ENCODE assay signal across 9 cellular contexts in the genomic region with DNA sequence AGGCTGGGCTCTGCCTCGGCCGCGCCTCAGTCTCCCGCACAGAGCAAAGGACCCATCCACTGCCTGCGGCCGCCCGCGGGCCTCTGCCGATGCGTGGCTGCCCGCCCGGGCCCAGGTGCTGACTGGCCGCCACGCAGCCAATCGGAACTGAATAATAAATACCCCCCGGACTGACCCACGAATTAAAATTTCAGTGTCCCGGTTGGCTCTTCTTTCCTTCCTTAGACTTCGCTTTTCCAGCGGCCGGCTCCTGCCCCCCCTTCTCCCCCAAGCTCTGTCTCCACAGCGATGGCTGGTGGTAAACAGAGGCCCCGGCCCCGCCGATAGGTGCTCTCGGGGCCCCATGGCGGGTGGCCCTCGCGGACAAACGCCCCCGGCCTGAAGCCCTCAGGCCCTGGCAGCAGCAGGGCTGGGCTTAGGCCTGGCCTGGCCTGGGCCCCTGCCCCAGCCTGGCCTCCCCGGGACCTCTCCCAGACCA. TPM values are rescaled to one million over a fixed set of nuclear protein-coding genes. Genes with fewer than 3 reads are reported as not detected.
A peak's percentile ranks its signal among the peaks of the same experiment; 100 is the strongest.
DNase-seq lines count a peak whose midpoint lies in the region; ATAC-seq, FAIRE-seq and TF ChIP-seq lines count a peak whose summit lies in the region.
"Had no signal": no experiment of that assay in that cellular context is flagged by ENCODE, and none has a peak within 500 bp of the region (broad histone marks: within the 10 kb centered on the region; RNA-seq: fewer than 3 reads in every experiment).

No MANE protein-coding gene starts in this region.

- no peak overlapping the region for H2AFZ ChIP-seq in HepG2 (ENCODE audit: low read length)

- peaks cover 44% of the 10 kb centered on the region for H4K20me1 ChIP-seq in HepG2 (ENCODE audit: insufficient read depth, low read length)

- peak overlapping the region; percentile 68 to 84 for H3K4me3 ChIP-seq in right atrium auricular region
- H3K4me3 ChIP-seq in astrocyte of the spinal cord (ENCODE audit: low read depth, low read length) = peak overlapping the region; percentile 69
- peak overlapping the region; percentile 84 to 92 (median 91) for H3K4me3 ChIP-seq in HepG2 (replicated peaks in 1 of 3; ENCODE audit: insufficient read depth in 1 of 3, low read depth in 2 of 3, low read length in 3 of 3)
- peak overlapping the region; percentile 27 to 92 (median 88) for H3K4me3 ChIP-seq in thyroid gland (replicated peaks in 1 of 3)

- H3K27ac ChIP-seq in right atrium auricular region = peak overlapping the region; percentile 97 to 99
- peak overlapping the region; percentile 85 for H3K27ac ChIP-seq in HepG2 (ENCODE audit: extremely low read length, insufficient read depth, low read length)
- peak overlapping the region; percentile 97 to 98 (median 98) for H3K27ac ChIP-seq in thyroid gland

- POLR2A ChIA-PET in HepG2 (lab: Yijun Ruan, JAX) = interaction anchor here (1.1 to 2.0 kb wide), 3 partner anchors 12 to 244 kb away, joined by 3 to 8 read pairs (median 7); no protein-coding TSS in a partner anchor

- FAIRE-seq in HepG2 (lab: Jason Lieb, UNC) = no peak
- FAIRE-seq: islet of Langerhans had no signal

- peaks cover 10% of the 10 kb centered on the region for H3K36me3 ChIP-seq in right atrium auricular region
- H3K36me3 ChIP-seq in HepG2 (replicated peaks in 1 of 2; ENCODE audit: control insufficient read depth in 1 of 2, insufficient read depth in 2 of 2, low read length in 2 of 2) = peaks cover 5 to 15% of the 10 kb centered on the region in 2 experiments
- H3K36me3 ChIP-seq in thyroid gland = no peaks in the 10 kb centered on the region

- 1% methylated on average over 15 of the region's 32 CpGs for WGBS in HepG2 (ENCODE audit: low lambda C conversion rate)
- 7 to 13% methylated on average over 25 of the region's 32 CpGs for WGBS in thyroid gland, 2 donors

- peak in 1 of 2 experiments; percentile 4; a peak in 1 of 4 replicates for TF ChIP-seq POLR2A in HepG2 (IDR thresholded peaks at IDR 0.05; ENCODE audit: insufficient read depth in 1 of 2, low read depth in 2 of 2, low read length in 2 of 2)
- TF ChIP-seq POLR2A in thyroid gland (IDR thresholded peaks at IDR 0.05) = no peak

- H3K27me3 ChIP-seq in right atrium auricular region (no peaks in the 10 kb centered on the region), HepG2 (ENCODE audit: control insufficient read depth in 1 of 2, insufficient read depth in 2 of 2, low read length in 2 of 2) (no peaks in the 10 kb centered on the region), thyroid gland (no peaks in the 10 kb centered on the region)

- in situ Hi-C loops in astrocyte of the spinal cord (cut with HindIII; ENCODE audit: low sequenced_read_pairs) = no loop called here
- in situ Hi-C loops in HepG2 (cut with HindIII; ENCODE audit: extremely low pct_ligation_motif_present, low pct_unique_long_range_greater_than_20kb) = no loop called here

- intact Hi-C loops in left ventricle myocardium superior (cut with micrococcal nuclease) (no loop called here), HepG2 (cut with micrococcal nuclease; ENCODE audit: unreplicated experiment) (no loop called here), thyroid gland (cut with DNase I) (no loop called here)

- no peak for TF ChIP-seq RAD21 in HepG2 (CRISPR knock-in tag; IDR thresholded peaks at IDR 0.05)

- H3K9ac ChIP-seq in HepG2 (ENCODE audit: insufficient read depth, low read depth, low read length) = peak overlapping the region; percentile 88

- CTCF ChIA-PET in HepG2 (lab: Yijun Ruan, JAX; ENCODE audit: low intra/inter-chr PET ratio, low total read pairs) = no interaction called here

- DNase-seq in right atrium auricular region (ENCODE audit: low spot score) = no peak
- no peak for DNase-seq in left ventricle myocardium superior
- DNase-seq in astrocyte of the spinal cord (ENCODE audit: low read depth, low spot score) = peak; percentile 50
- DNase-seq in HepG2 (ENCODE audit: low spot score) = no peak
- peak; percentile 50 for DNase-seq in thyroid gland
- no peak for DNase-seq in NCI-H1694 (lab: John Stamatoyannopoulos, UW)
- no peak for DNase-seq in activated gamma-delta T cell (lab: John Stamatoyannopoulos, UW)

- no TSS peak for BruUV-seq in HepG2 (replicated peaks; lab: Mats Ljungman, UMichigan)

- TF ChIP-seq CTCF in right atrium auricular region (IDR thresholded peaks at IDR 0.05) (peak in 1 of 2 donors; percentile 2), astrocyte of the spinal cord (IDR thresholded peaks at IDR 0.05; ENCODE audit: low read depth, low read length) (no peak), HepG2 (CRISPR knock-in tag; IDR thresholded peaks at IDR 0.05) (no peak), thyroid gland (IDR thresholded peaks at IDR 0.05) (no peak)

- H3K4me2 ChIP-seq in HepG2 (ENCODE audit: low read depth, low read length) = peak overlapping the region; percentile 85

- TF ChIP-seq EP300 in HepG2 (IDR thresholded peaks at IDR 0.05; ENCODE audit: low read depth in 2 of 2, low read length in 2 of 2) (no peak), HepG2 (CRISPR knock-in tag; IDR thresholded peaks at IDR 0.05; ENCODE audit: borderline replicate concordance) (no peak)

- H3K4me1 ChIP-seq in right atrium auricular region (peaks cover 0 to 66% of the 10 kb centered on the region in 2 donors), HepG2 (ENCODE audit: insufficient read depth, low read length) (peaks cover 61% of the 10 kb centered on the region), thyroid gland (peaks cover 51 to 58% of the 10 kb centered on the region in 2 donors)

- H3K9me3 ChIP-seq in right atrium auricular region (no peaks in the 10 kb centered on the region), HepG2 (ENCODE audit: low read length) (no peaks in the 10 kb centered on the region), thyroid gland (no peaks in the 10 kb centered on the region)

- H3K79me2 ChIP-seq in HepG2 (ENCODE audit: insufficient read depth, low read length) = peaks cover 54% of the 10 kb centered on the region

- no peak for ATAC-seq in left ventricle myocardium superior
- 0 out of 3 replicates have a peak, but pooled peaks have one; percentile 0 for ATAC-seq in HepG2
- ATAC-seq in HG03439 (IDR thresholded peaks at IDR 0.05; ENCODE audit: unreplicated experiment) = no peak

RNA-seq across cellular contexts. Expression of a gene that starts 2.6 kb away (rescaled TPM):
- total RNA-seq in right atrium auricular region (10 to 100 TPM; 33.8 to 50.0 TPM), left ventricle myocardium superior (35.2 TPM), HepG2 (2016; rRNA removed; fragmentation: Illumina TruSeq; extraction: Trizol) (3.5 and 3.6 TPM in 2 replicates), thyroid gland (10 to 100 TPM; 45.3 to 85.3 (median 54.9) TPM)
- 1.8 TPM in 2 replicates for total RNA-seq in HepG2 (2016; cell fraction: cytosol; rRNA removed; fragmentation: Illumina TruSeq; extraction: Trizol; ENCODE audit: low read depth)
- total RNA-seq in HepG2 (2016; cell fraction: insoluble cytoplasmic fraction; rRNA removed; fragmentation: Illumina TruSeq; extraction: Trizol) = 2.7 and 3.2 TPM in 2 replicates
- 3.7 and 4.3 TPM in 2 replicates for total RNA-seq in HepG2 (2016; cell fraction: membrane; rRNA removed; fragmentation: Illumina TruSeq; extraction: Trizol)
- total RNA-seq in HepG2 (2016; cell fraction: nucleus; rRNA removed; fragmentation: Illumina TruSeq; extraction: Trizol) = 3.0 and 3.1 TPM in 2 replicates
- 4.0 and 5.5 TPM in 2 replicates for polyA plus RNA-seq in HepG2 (2011; rRNA removed)
- polyA plus RNA-seq in HepG2 (2011; cell fraction: cytosol; rRNA removed) = 2.9 and 4.8 TPM in 2 replicates
- 23.5 and 34.3 TPM in 2 replicates for polyA plus RNA-seq in HepG2 (2011; cell fraction: nucleus; rRNA removed)
- 4.7 and 6.0 TPM in 2 replicates for polyA plus RNA-seq in HepG2 (2012)
- 0.96 and 1.2 TPM in 2 replicates for polyA plus RNA-seq in HepG2 (2016; cell fraction: cytosol; fragmentation: Illumina TruSeq; extraction: Trizol; ENCODE audit: low read depth)
- polyA plus RNA-seq in HepG2 (2016; cell fraction: insoluble cytoplasmic fraction; fragmentation: Illumina TruSeq; extraction: Trizol; ENCODE audit: low read depth) = 4.5 and 4.8 TPM in 2 replicates
- 2.7 and 3.0 TPM in 2 replicates for polyA plus RNA-seq in HepG2 (2016; cell fraction: membrane; fragmentation: Illumina TruSeq; extraction: Trizol; ENCODE audit: low read depth)
- polyA plus RNA-seq in HepG2 (2016; cell fraction: nucleus; fragmentation: Illumina TruSeq; extraction: Trizol; ENCODE audit: insufficient read depth, low read depth) = 9.7 and 9.9 TPM in 2 replicates
- polyA minus RNA-seq in HepG2 (2011; rRNA and poly(A)+ RNA removed; ENCODE audit: low replicate concordance) = 4.3 and 12.1 TPM in 2 replicates
- 9.4 and 10.5 TPM in 2 replicates for polyA minus RNA-seq in HepG2 (2011; cell fraction: cytosol; rRNA and poly(A)+ RNA removed)
- polyA minus RNA-seq in HepG2 (2011; cell fraction: nucleus; rRNA and poly(A)+ RNA removed) = 5.0 and 5.4 TPM in 2 replicates

RNA-seq across cellular contexts. Expression of a gene that starts 56.6 kb away (rescaled TPM):
- total RNA-seq in right atrium auricular region (10 to 100 TPM; 10.9 to 11.4 TPM), left ventricle myocardium superior (19.8 TPM), HepG2 (2016; rRNA removed; fragmentation: Illumina TruSeq; extraction: Trizol) (20.1 and 22.4 TPM in 2 replicates), thyroid gland (10 to 100 TPM; 14.7 to 32.3 (median 16.0) TPM)
- 4.3 and 5.1 TPM in 2 replicates for total RNA-seq in HepG2 (2016; cell fraction: cytosol; rRNA removed; fragmentation: Illumina TruSeq; extraction: Trizol; ENCODE audit: low read depth)
- 16.7 and 23.3 TPM in 2 replicates for total RNA-seq in HepG2 (2016; cell fraction: insoluble cytoplasmic fraction; rRNA removed; fragmentation: Illumina TruSeq; extraction: Trizol)
- 9.8 and 11.2 TPM in 2 replicates for total RNA-seq in HepG2 (2016; cell fraction: membrane; rRNA removed; fragmentation: Illumina TruSeq; extraction: Trizol)
- 9.7 and 15.2 TPM in 2 replicates for total RNA-seq in HepG2 (2016; cell fraction: nucleus; rRNA removed; fragmentation: Illumina TruSeq; extraction: Trizol)
- 8.7 and 9.0 TPM in 2 replicates for polyA plus RNA-seq in HepG2 (2011; rRNA removed)
- 11.2 and 43.1 TPM in 2 replicates for polyA plus RNA-seq in HepG2 (2011; cell fraction: cytosol; rRNA removed)
- polyA plus RNA-seq in HepG2 (2011; cell fraction: nucleus; rRNA removed) = 22.4 and 27.4 TPM in 2 replicates
- polyA plus RNA-seq in HepG2 (2012) = 19.1 and 20.7 TPM in 2 replicates
- polyA plus RNA-seq in HepG2 (2016; cell fraction: cytosol; fragmentation: Illumina TruSeq; extraction: Trizol; ENCODE audit: low read depth) = 3.3 and 3.5 TPM in 2 replicates
- 18.2 and 33.3 TPM in 2 replicates for polyA plus RNA-seq in HepG2 (2016; cell fraction: insoluble cytoplasmic fraction; fragmentation: Illumina TruSeq; extraction: Trizol; ENCODE audit: low read depth)
- 5.6 and 5.9 TPM in 2 replicates for polyA plus RNA-seq in HepG2 (2016; cell fraction: membrane; fragmentation: Illumina TruSeq; extraction: Trizol; ENCODE audit: low read depth)
- polyA plus RNA-seq in HepG2 (2016; cell fraction: nucleus; fragmentation: Illumina TruSeq; extraction: Trizol; ENCODE audit: insufficient read depth, low read depth) = 36.3 and 39.1 TPM in 2 replicates
- 12.2 and 13.9 TPM in 2 replicates for polyA minus RNA-seq in HepG2 (2011; rRNA and poly(A)+ RNA removed; ENCODE audit: low replicate concordance)
- 5.1 and 7.7 TPM in 2 replicates for polyA minus RNA-seq in HepG2 (2011; cell fraction: cytosol; rRNA and poly(A)+ RNA removed)
- polyA minus RNA-seq in HepG2 (2011; cell fraction: nucleus; rRNA and poly(A)+ RNA removed) = 14.5 and 15.1 TPM in 2 replicates

RNA-seq across cellular contexts. Expression of a gene that starts 59.8 kb away (rescaled TPM):
- total RNA-seq in right atrium auricular region (10 to 100 TPM; 82.2 to 97.4 TPM), left ventricle myocardium superior (148 TPM), HepG2 (2016; rRNA removed; fragmentation: Illumina TruSeq; extraction: Trizol) (72.2 and 80.9 TPM in 2 replicates), thyroid gland (10 to 100 TPM; 59.4 to 95.3 (median 81.8) TPM)
- total RNA-seq in HepG2 (2016; cell fraction: cytosol; rRNA removed; fragmentation: Illumina TruSeq; extraction: Trizol; ENCODE audit: low read depth) = 141 and 153 TPM in 2 replicates
- 63.3 and 84.3 TPM in 2 replicates for total RNA-seq in HepG2 (2016; cell fraction: insoluble cytoplasmic fraction; rRNA removed; fragmentation: Illumina TruSeq; extraction: Trizol)
- 168 and 190 TPM in 2 replicates for total RNA-seq in HepG2 (2016; cell fraction: membrane; rRNA removed; fragmentation: Illumina TruSeq; extraction: Trizol)
- total RNA-seq in HepG2 (2016; cell fraction: nucleus; rRNA removed; fragmentation: Illumina TruSeq; extraction: Trizol) = 40.1 and 53.8 TPM in 2 replicates
- polyA plus RNA-seq in HepG2 (2011; rRNA removed) = 70.3 and 88.1 TPM in 2 replicates
- 63.3 and 103 TPM in 2 replicates for polyA plus RNA-seq in HepG2 (2011; cell fraction: cytosol; rRNA removed)
- 96.2 and 101 TPM in 2 replicates for polyA plus RNA-seq in HepG2 (2011; cell fraction: nucleus; rRNA removed)
- 73.5 and 112 TPM in 2 replicates for polyA plus RNA-seq in HepG2 (2012)
- polyA plus RNA-seq in HepG2 (2016; cell fraction: cytosol; fragmentation: Illumina TruSeq; extraction: Trizol; ENCODE audit: low read depth) = 205 and 223 TPM in 2 replicates
- polyA plus RNA-seq in HepG2 (2016; cell fraction: insoluble cytoplasmic fraction; fragmentation: Illumina TruSeq; extraction: Trizol; ENCODE audit: low read depth) = 99.4 and 124 TPM in 2 replicates
- polyA plus RNA-seq in HepG2 (2016; cell fraction: membrane; fragmentation: Illumina TruSeq; extraction: Trizol; ENCODE audit: low read depth) = 271 and 285 TPM in 2 replicates
- polyA plus RNA-seq in HepG2 (2016; cell fraction: nucleus; fragmentation: Illumina TruSeq; extraction: Trizol; ENCODE audit: insufficient read depth, low read depth) = 113 and 116 TPM in 2 replicates
- polyA minus RNA-seq in HepG2 (2011; rRNA and poly(A)+ RNA removed; ENCODE audit: low replicate concordance) = 82.8 and 120 TPM in 2 replicates
- 55.4 and 61.2 TPM in 2 replicates for polyA minus RNA-seq in HepG2 (2011; cell fraction: cytosol; rRNA and poly(A)+ RNA removed)
- polyA minus RNA-seq in HepG2 (2011; cell fraction: nucleus; rRNA and poly(A)+ RNA removed) = 25.8 and 27.8 TPM in 2 replicates

Comparison
In these comparisons a context has a peak if more than half of its experiments do, and no peak if none do; other contexts are left out.
1. DNase-seq: peak in astrocyte of the spinal cord (single experiment) and thyroid gland (2 of 2); none in right atrium auricular region (single experiment), left ventricle myocardium superior (single experiment), HepG2 (single experiment), NCI-H1694 (single experiment) and activated gamma-delta T cell (single experiment).
2. Peak in every context shown above with its lines, with median percentiles within 50 percentile points of each other: H3K27ac ChIP-seq and H3K4me3 ChIP-seq.